ENCODE assay signal across 8 cellular contexts in genomic region chr12:18224745-18225144, GRCh38. TPM values are rescaled to one million over a fixed set of nuclear protein-coding genes. Genes with fewer than 3 reads are reported as not detected.
DNase-seq lines count a peak whose midpoint lies in the region; TF ChIP-seq lines count a peak whose summit lies in the region.

No MANE protein-coding gene starts in this region.

- POLR2A ChIA-PET in RWPE1 (lab: Yijun Ruan, JAX; ENCODE audit: low non-redundant PET): no interaction called here

- no peak overlapping the region for H3K4me3 ChIP-seq in testis

- no peaks in the 10 kb centered on the region for H3K9me3 Mint-ChIP-seq in Calu3 (ENCODE audit: low read depth, unreplicated experiment)
- no peaks in the 10 kb centered on the region for H3K9me3 Mint-ChIP-seq in glutamatergic neuron (ENCODE audit: unreplicated experiment)
- H3K9me3 Mint-ChIP-seq in CD14-positive monocyte: peaks cover 0 to 3% (median 0%) of the 10 kb centered on the region in 7 donors
- H3K9me3 Mint-ChIP-seq in activated naive CD4-positive, alpha-beta T cell treated with anti-CD3 and anti-CD28 coated beads, Interleukin-2, amount 10 ng/mL, durations not matched to agents 7 days and 5 days: no peaks in the 10 kb centered on the region

- H3K4me1 Mint-ChIP-seq in Calu3 (ENCODE audit: low read depth, unreplicated experiment): peaks cover 10% of the 10 kb centered on the region
- peaks cover 5% of the 10 kb centered on the region for H3K4me1 Mint-ChIP-seq in glutamatergic neuron (ENCODE audit: low read depth, unreplicated experiment)
- peaks cover 2% of the 10 kb centered on the region for H3K4me1 Mint-ChIP-seq in CD14-positive monocyte
- no peaks in the 10 kb centered on the region for H3K4me1 Mint-ChIP-seq in activated naive CD4-positive, alpha-beta T cell treated with anti-CD3 and anti-CD28 coated beads, Interleukin-2, amount 10 ng/mL, durations not matched to agents 7 days and 5 days

- BruUV-seq in Calu3 (replicated peaks; lab: Mats Ljungman, UMichigan): no TSS peak

- CTCF ChIA-PET in Calu3 (lab: Charles Lee) (interaction anchor here (0.7 to 1.1 kb wide), 10 partner anchors 52 to 242 kb away, joined by 3 to 10 read pairs (median 3); no protein-coding TSS in a partner anchor), RWPE1 (lab: Yijun Ruan, JAX) (interaction anchor here (0.5 to 0.6 kb wide), 3 partner anchors 72 to 946 kb away, joined by 3 to 6 read pairs (median 5); no protein-coding TSS in a partner anchor)
- CTCF ChIA-PET in activated naive CD4-positive, alpha-beta T cell treated with anti-CD3 and anti-CD28 coated beads, Interleukin-2, amount 10 ng/mL, durations not matched to agents 7 days and 5 days (lab: Charles Lee): no interaction called here

- H3K4me3 Mint-ChIP-seq in Calu3 (ENCODE audit: low read depth, unreplicated experiment) (no peak overlapping the region), glutamatergic neuron (ENCODE audit: unreplicated experiment) (no peak overlapping the region), CD14-positive monocyte (no peak overlapping the region)
- no peak overlapping the region for H3K4me3 Mint-ChIP-seq in activated naive CD4-positive, alpha-beta T cell treated with anti-CD3 and anti-CD28 coated beads, Interleukin-2, amount 10 ng/mL, durations not matched to agents 7 days and 5 days

- no peaks in the 10 kb centered on the region for H3K9me3 ChIP-seq in testis

- H3K27me3 ChIP-seq in testis: no peaks in the 10 kb centered on the region

- intact Hi-C loops in Calu3 (cut with micrococcal nuclease; ENCODE audit: unreplicated experiment) (loop anchor here (1.0 to 10.0 kb wide), 2 partner anchors 83 to 230 kb away; no protein-coding TSS in a partner anchor), testis (cut with DNase I; ENCODE audit: low total_unique reads) (no loop called here), CD14-positive monocyte (cut with micrococcal nuclease) (no loop called here)

- H3K27ac ChIP-seq in RWPE1: no peak overlapping the region
- no peak overlapping the region for H3K27ac ChIP-seq in testis

- no peak for DNase-seq in Calu3
- peak; percentile 86 to 94 for DNase-seq in Kasumi-1 (lab: John Stamatoyannopoulos, UW)
- peak; percentile 12 for DNase-seq in RWPE1 (ENCODE audit: low spot score)
- DNase-seq in glutamatergic neuron: no peak
- no peak for DNase-seq in testis
- DNase-seq in CD14-positive monocyte (ENCODE audit: low spot score): no peak
- DNase-seq in activated naive CD4-positive, alpha-beta T cell treated with anti-CD3 and anti-CD28 coated beads, Interleukin-2, amount 10 ng/mL, durations not matched to agents 7 days and 5 days: no peak
- no peak for DNase-seq in germinal center (ENCODE audit: low spot score)

- H3K36me3 ChIP-seq in testis (ENCODE audit: low read depth, missing control alignments): no peaks in the 10 kb centered on the region

- TF ChIP-seq CTCF in Calu3 (IDR thresholded peaks at IDR 0.05; ENCODE audit: unreplicated experiment): peak; percentile 56
- peak; percentile 17; the same call in 1 of the 2 replicates for TF ChIP-seq CTCF in RWPE1 (conservative IDR thresholded peaks at IDR 0.05; ENCODE audit: low read depth)
- peak; percentile 31 for TF ChIP-seq CTCF in glutamatergic neuron (IDR thresholded peaks at IDR 0.05; ENCODE audit: partially characterized antibody, unreplicated experiment)
- peak in 1 of 3 experiments; percentile 24 for TF ChIP-seq CTCF in testis (IDR thresholded peaks at IDR 0.05)
- TF ChIP-seq CTCF in CD14-positive monocyte (IDR thresholded peaks at IDR 0.05): no peak

- TF ChIP-seq POLR2A in testis (IDR thresholded peaks at IDR 0.05): no peak

- no peaks in the 10 kb centered on the region for H3K4me1 ChIP-seq in testis

- H3K27ac Mint-ChIP-seq in Calu3 (ENCODE audit: unreplicated experiment) (no peak overlapping the region), glutamatergic neuron (ENCODE audit: unreplicated experiment) (no peak overlapping the region), CD14-positive monocyte (no peak overlapping the region)
- no peak overlapping the region for H3K27ac Mint-ChIP-seq in activated naive CD4-positive, alpha-beta T cell treated with anti-CD3 and anti-CD28 coated beads, Interleukin-2, amount 10 ng/mL, durations not matched to agents 7 days and 5 days

- peaks cover 4% of the 10 kb centered on the region for H3K36me3 Mint-ChIP-seq in Calu3 (ENCODE audit: insufficient read depth, unreplicated experiment)
- H3K36me3 Mint-ChIP-seq in glutamatergic neuron (ENCODE audit: unreplicated experiment): no peaks in the 10 kb centered on the region
- H3K36me3 Mint-ChIP-seq in CD14-positive monocyte: no peaks in the 10 kb centered on the region
- no peaks in the 10 kb centered on the region for H3K36me3 Mint-ChIP-seq in activated naive CD4-positive, alpha-beta T cell treated with anti-CD3 and anti-CD28 coated beads, Interleukin-2, amount 10 ng/mL, durations not matched to agents 7 days and 5 days

- H3K27me3 Mint-ChIP-seq in Calu3 (ENCODE audit: unreplicated experiment): no peaks in the 10 kb centered on the region
- no peaks in the 10 kb centered on the region for H3K27me3 Mint-ChIP-seq in glutamatergic neuron (ENCODE audit: unreplicated experiment)
- no peaks in the 10 kb centered on the region for H3K27me3 Mint-ChIP-seq in CD14-positive monocyte (ENCODE audit: low read depth in 3 of 3)
- H3K27me3 Mint-ChIP-seq in activated naive CD4-positive, alpha-beta T cell treated with anti-CD3 and anti-CD28 coated beads, Interleukin-2, amount 10 ng/mL, durations not matched to agents 7 days and 5 days: no peaks in the 10 kb centered on the region

RNA-seq across cellular contexts. Expression of gene PIK3C2G, which starts 36.6 kb away (rescaled TPM):
- total RNA-seq in Calu3 (2022): 24.0 and 24.3 TPM in 2 replicates
- total RNA-seq in glutamatergic neuron (ENCODE audit: unreplicated experiment): not detected
- 1 to 10 TPM in 1 of 2 donors, under 1 TPM in 1; 0.62 to 1.1 TPM for total RNA-seq in testis
- polyA plus RNA-seq in testis (ENCODE audit: insufficient read depth, low read depth, low replicate concordance): 0.55 TPM
- polyA plus RNA-seq in CD14-positive monocyte: not detected

Comparison
In these comparisons a context has a peak if more than half of its experiments do, and no peak if none do; other contexts are left out.
1. DNase-seq: peak in Kasumi-1 (2 of 2) and RWPE1 (single experiment); none in Calu3 (single experiment), glutamatergic neuron (single experiment), testis (single experiment), CD14-positive monocyte (single experiment), activated naive CD4-positive, alpha-beta T cell treated with anti-CD3 and anti-CD28 coated beads, Interleukin-2, amount 10 ng/mL, durations not matched to agents 7 days and 5 days (single experiment) and germinal center (single experiment).
2. RNA of gene PIK3C2G, which starts 36.6 kb away (total RNA-seq): 24.0 to 24.3 TPM in Calu3; 0.62 to 1.1 TPM in testis and not detected in glutamatergic neuron (single experiment); every median in the first group is over 10 times any median in the second.